In genomic region chr19:54459282-54460229, GRCh38 we compare ENCODE assay signal across 15 cellular contexts. TPM values are rescaled to one million over a fixed set of nuclear protein-coding genes. Genes with fewer than 3 reads are reported as not detected.
DNase-seq lines count a peak whose midpoint lies in the region; ATAC-seq lines count a peak whose summit lies in the region.
"Had no signal": no experiment of that assay in that cellular context is flagged by ENCODE, and none has a peak within 500 bp of the region (broad histone marks: within the 10 kb centered on the region; RNA-seq: fewer than 3 reads in every experiment).

No MANE protein-coding gene starts in this region.

- H3K27ac ChIP-seq in right cardiac atrium (ENCODE audit: low read length) (no peak overlapping the region), aorta (ENCODE audit: low read depth in 1 of 2, low read length in 2 of 2) (no peak overlapping the region)
- H3K27ac ChIP-seq: foreskin keratinocyte, SJSA1, vagina had no signal

- ATAC-seq in right cardiac atrium (no peak), left ventricle myocardium superior (no peak), aorta (ENCODE audit: low FRiP score) (no peak), GM21786 (IDR thresholded peaks at IDR 0.05; ENCODE audit: unreplicated experiment) (no peak), HG03095 (IDR thresholded peaks at IDR 0.05; ENCODE audit: unreplicated experiment) (no peak)
- ATAC-seq: foreskin keratinocyte had no signal

- CTCF ChIA-PET in activated CD4-positive, alpha-beta memory T cell treated with anti-CD3 and anti-CD28 coated beads for 36 hours (lab: Charles Lee), result no interaction called here

- intact Hi-C loops in right cardiac atrium (cut with DNase I) (no loop called here), left ventricle myocardium superior (cut with micrococcal nuclease) (no loop called here), aorta (cut with DNase I) (loop anchor here (10.0 kb wide), 2 partner anchors 305 to 1665 kb away; partner anchors contain the start of genes LENG1 (in 1 of the 2) and ZNF787 (in 1 of the 2))
- intact Hi-C loops in activated CD4-positive, alpha-beta memory T cell treated with anti-CD3 and anti-CD28 coated beads for 36 hours (cut with micrococcal nuclease), result loop anchor here (5.0 kb wide), 1 partner anchor 252 kb away; no protein-coding TSS in a partner anchor

- H3K9me3 ChIP-seq in right cardiac atrium (ENCODE audit: control insufficient read depth, low read length) (no peaks in the 10 kb centered on the region), aorta (ENCODE audit: control insufficient read depth, low read length) (no peaks in the 10 kb centered on the region)
- H3K9me3 ChIP-seq: vagina had no signal

- no peaks in the 10 kb centered on the region for H3K27me3 Mint-ChIP-seq in activated CD4-positive, alpha-beta memory T cell treated with anti-CD3 and anti-CD28 coated beads for 36 hours
- peaks cover 26 to 46% (median 33%) of the 10 kb centered on the region in 3 donors for H3K27me3 Mint-ChIP-seq in immature natural killer cell (ENCODE audit: low read depth in 3 of 3)

- POLR2A ChIA-PET in activated CD4-positive, alpha-beta memory T cell treated with anti-CD3 and anti-CD28 coated beads for 36 hours (lab: Charles Lee), result interaction anchor here (0.6 to 1.7 kb wide), 3 partner anchors 11 to 69 kb away, joined by 3 to 8 read pairs (median 4); partner anchors contain the start of gene LENG8

- H3K4me3 ChIP-seq in right cardiac atrium (ENCODE audit: low read length), result no peak overlapping the region
- H3K4me3 ChIP-seq in aorta (ENCODE audit: low read length in 2 of 2), result no peak overlapping the region
- H3K4me3 ChIP-seq: dorsolateral prefrontal cortex, SJSA1, vagina had no signal

- 76% methylated on average over 16 of the region's 16 CpGs for WGBS in right cardiac atrium
- 65 to 66% methylated on average over 16 of the region's 16 CpGs for WGBS in aorta, 2 donors

- no peak overlapping the region for H3K4me3 Mint-ChIP-seq in activated CD4-positive, alpha-beta memory T cell treated with anti-CD3 and anti-CD28 coated beads for 36 hours
- peak overlapping the region in 1 of 5 donors; percentile 45 for H3K4me3 Mint-ChIP-seq in immature natural killer cell

- H3K27me3 ChIP-seq in right cardiac atrium (ENCODE audit: control insufficient read depth, insufficient read depth), result no peaks in the 10 kb centered on the region
- H3K27me3 ChIP-seq in aorta (ENCODE audit: control insufficient read depth in 1 of 2, insufficient read depth in 2 of 2, low read length in 1 of 2), result no peaks in the 10 kb centered on the region
- H3K27me3 ChIP-seq: dorsolateral prefrontal cortex, foreskin keratinocyte, SJSA1, vagina had no signal

- H3K9me3 Mint-ChIP-seq in activated CD4-positive, alpha-beta memory T cell treated with anti-CD3 and anti-CD28 coated beads for 36 hours, result no peaks in the 10 kb centered on the region
- peaks cover 0 to 4% (median 0%) of the 10 kb centered on the region in 6 donors for H3K9me3 Mint-ChIP-seq in immature natural killer cell

- H3K36me3 Mint-ChIP-seq in activated CD4-positive, alpha-beta memory T cell treated with anti-CD3 and anti-CD28 coated beads for 36 hours, result peaks cover 45% of the 10 kb centered on the region
- H3K36me3 Mint-ChIP-seq in immature natural killer cell, result peaks cover 11 to 24% (median 13%) of the 10 kb centered on the region in 3 donors

- H3K27ac Mint-ChIP-seq in activated CD4-positive, alpha-beta memory T cell treated with anti-CD3 and anti-CD28 coated beads for 36 hours, result peak overlapping the region; percentile 13
- peak overlapping the region; percentile 34 to 89 (median 78) for H3K27ac Mint-ChIP-seq in immature natural killer cell

- peaks cover 31% of the 10 kb centered on the region for H3K4me1 Mint-ChIP-seq in activated CD4-positive, alpha-beta memory T cell treated with anti-CD3 and anti-CD28 coated beads for 36 hours (ENCODE audit: low read depth)
- H3K4me1 Mint-ChIP-seq in immature natural killer cell, result peaks cover 25 to 31% of the 10 kb centered on the region in 2 donors

- H3K4me1 ChIP-seq in right cardiac atrium (ENCODE audit: control insufficient read depth, insufficient read depth, low read length) (peaks cover 6% of the 10 kb centered on the region), aorta (ENCODE audit: control insufficient read depth in 1 of 2, insufficient read depth in 2 of 2, low read length in 2 of 2) (no peaks in the 10 kb centered on the region)

- DNase-seq in right cardiac atrium (peak; percentile 36 to 60 (median 47)), left ventricle myocardium superior (no peak), immature natural killer cell (no peak), aorta (peak; percentile 25 to 64), SW480 (ENCODE audit: low spot score) (no peak)
- no peak for DNase-seq in activated CD4-positive, alpha-beta memory T cell treated with anti-CD3 and anti-CD28 coated beads for 36 hours
- DNase-seq: dorsolateral prefrontal cortex, foreskin keratinocyte, NCI-H1105 treated with DMSO at 0.1 percent for 48 hours had no signal

- H3K36me3 ChIP-seq in aorta (ENCODE audit: control insufficient read depth in 1 of 2, insufficient read depth in 2 of 2, low read length in 1 of 2), result peaks cover 3 to 35% of the 10 kb centered on the region in 2 donors

RNA-seq across cellular contexts. Expression of gene LENG9, which starts 4.0 kb away (rescaled TPM):
- total RNA-seq in right cardiac atrium (1 to 10 TPM; 2.1 to 4.1 (median 2.7) TPM), left ventricle myocardium superior (1.4 TPM), aorta (1 to 10 TPM; 5.4 to 7.4 TPM)
- polyA plus RNA-seq in right cardiac atrium (2.3 TPM), immature natural killer cell (under 1 TPM in 1 of 3 donors, not detected in 2; 0.75 TPM), aorta (1 to 10 TPM; 2.1 to 6.5 TPM)
- total RNA-seq in activated CD4-positive, alpha-beta memory T cell treated with anti-CD3 and anti-CD28 coated beads for 36 hours, result 1 to 10 TPM; 5.3 to 5.6 TPM

RNA-seq across cellular contexts. Expression of gene LENG8, which starts 10.6 kb away (rescaled TPM):
- total RNA-seq in right cardiac atrium, result 10 to 100 TPM; 66.2 to 87.4 (median 71.4) TPM
- polyA plus RNA-seq in right cardiac atrium, result 77.5 TPM
- total RNA-seq in left ventricle myocardium superior, result 69.1 TPM
- 100 to 1,000 TPM; 163 to 176 TPM for total RNA-seq in activated CD4-positive, alpha-beta memory T cell treated with anti-CD3 and anti-CD28 coated beads for 36 hours
- 1 to 10 TPM; 3.2 to 8.6 (median 3.2) TPM for polyA plus RNA-seq in immature natural killer cell
- 100 to 1,000 TPM; 166 to 274 TPM for total RNA-seq in aorta
- 100 to 1,000 TPM in 1 of 2 donors, 10 to 100 TPM in 1; 39.4 to 336 TPM for polyA plus RNA-seq in aorta

RNA-seq across cellular contexts. Expression of gene CDC42EP5, which starts 13.5 kb away (rescaled TPM):
- total RNA-seq in right cardiac atrium (10 to 100 TPM; 10.4 to 22.5 (median 12.8) TPM), left ventricle myocardium superior (11.0 TPM), aorta (10 to 100 TPM; 45.0 to 52.8 TPM)
- polyA plus RNA-seq in right cardiac atrium (10.8 TPM), immature natural killer cell (not detected), aorta (10 to 100 TPM; 40.4 to 55.2 TPM)
- not detected for total RNA-seq in activated CD4-positive, alpha-beta memory T cell treated with anti-CD3 and anti-CD28 coated beads for 36 hours

RNA-seq across cellular contexts. Expression of gene LAIR2, which starts 43.1 kb away (rescaled TPM):
- total RNA-seq in right cardiac atrium (not detected), left ventricle myocardium superior (not detected), aorta (1 to 10 TPM in 1 of 2 donors, under 1 TPM in 1; 0.52 to 2.4 TPM)
- polyA plus RNA-seq in right cardiac atrium (not detected), immature natural killer cell (100 to 1,000 TPM in 2 of 3 donors, 10 to 100 TPM in 1; 77.7 to 463 (median 183) TPM), aorta (not detected)
- total RNA-seq in activated CD4-positive, alpha-beta memory T cell treated with anti-CD3 and anti-CD28 coated beads for 36 hours, result not detected
- total RNA-seq: foreskin keratinocyte, G401, HT1080, SJSA1, vagina had no signal
- polyA plus RNA-seq: foreskin keratinocyte had no signal

RNA-seq across cellular contexts. Expression of gene TTYH1, which starts 44.3 kb away (rescaled TPM):
- 1 to 10 TPM; 2.4 to 3.0 (median 2.9) TPM for total RNA-seq in right cardiac atrium
- 3.6 TPM for polyA plus RNA-seq in right cardiac atrium
- total RNA-seq in left ventricle myocardium superior, result 1.6 TPM
- total RNA-seq in activated CD4-positive, alpha-beta memory T cell treated with anti-CD3 and anti-CD28 coated beads for 36 hours, result not detected
- 1 to 10 TPM in 1 of 3 donors, under 1 TPM in 1, not detected in 1; 0.48 to 1.5 TPM for polyA plus RNA-seq in immature natural killer cell
- 1 to 10 TPM in 1 of 2 donors, under 1 TPM in 1; 0.94 to 2.2 TPM for total RNA-seq in aorta
- polyA plus RNA-seq in aorta, result under 1 TPM in 1 of 2 donors, not detected in 1; 0.03 TPM
- total RNA-seq: foreskin keratinocyte, HT1080, SJSA1 had no signal
- polyA plus RNA-seq: foreskin keratinocyte had no signal

Comparison
In these comparisons a context has a peak if more than half of its experiments do, and no peak if none do; other contexts are left out.
1. DNase-seq: peak in right cardiac atrium (3 of 3) and aorta (2 of 2); none in left ventricle myocardium superior (single experiment), activated CD4-positive, alpha-beta memory T cell treated with anti-CD3 and anti-CD28 coated beads for 36 hours (single experiment), immature natural killer cell (0 of 3) and SW480 (single experiment).
2. RNA of gene CDC42EP5, which starts 13.5 kb away (total RNA-seq): 45.0 to 52.8 TPM in aorta, 10.4 to 22.5 TPM in right cardiac atrium and 11.0 TPM in left ventricle myocardium superior (single experiment); not detected in activated CD4-positive, alpha-beta memory T cell treated with anti-CD3 and anti-CD28 coated beads for 36 hours; every median in the first group is over 10 times any median in the second.
3. intact Hi-C loops: an anchor here in activated CD4-positive, alpha-beta memory T cell treated with anti-CD3 and anti-CD28 coated beads for 36 hours (5.0 kb wide) and aorta (10.0 kb wide); none called in right cardiac atrium and left ventricle myocardium superior.